ENCODE assay signal across 11 cellular contexts in genomic region chr13:110911880-110912279, GRCh38. TPM values are rescaled to one million over a fixed set of nuclear protein-coding genes. Genes with fewer than 3 reads are reported as not detected.
A peak's percentile ranks its signal among the peaks of the same experiment; 100 is the strongest.
DNase-seq lines count a peak whose midpoint lies in the region; ATAC-seq and TF ChIP-seq lines count a peak whose summit lies in the region.
"Had no signal": no experiment of that assay in that cellular context is flagged by ENCODE, and none has a peak within 500 bp of the region (broad histone marks: within the 10 kb centered on the region; RNA-seq: fewer than 3 reads in every experiment).

No MANE protein-coding gene starts in this region.

- H3K27me3 Mint-ChIP-seq in central memory CD8-positive, alpha-beta T cell: no peaks in the 10 kb centered on the region
- H3K27me3 Mint-ChIP-seq in nephron (ENCODE audit: low read depth): no peaks in the 10 kb centered on the region
- H3K27me3 Mint-ChIP-seq in immature natural killer cell (ENCODE audit: low read depth in 3 of 3): peaks cover 0 to 12% (median 7%) of the 10 kb centered on the region in 3 donors

- H4K20me1 ChIP-seq in DND-41 (ENCODE audit: insufficient read depth, low read length): peaks cover 63% of the 10 kb centered on the region

- H3K4me2 ChIP-seq in DND-41 (ENCODE audit: insufficient read depth, low read length): peak overlapping the region; percentile 76

- H3K27me3 ChIP-seq in DND-41 (ENCODE audit: insufficient read depth, low read length, poor library complexity): no peaks in the 10 kb centered on the region

- no peaks in the 10 kb centered on the region for H3K9me3 ChIP-seq in DND-41 (ENCODE audit: insufficient read depth, low read length, severe bottlenecking)

- H3K36me3 Mint-ChIP-seq in central memory CD8-positive, alpha-beta T cell (ENCODE audit: insufficient read depth): peaks cover 28% of the 10 kb centered on the region
- H3K36me3 Mint-ChIP-seq in nephron (ENCODE audit: low read depth) (peaks cover 34% of the 10 kb centered on the region), immature natural killer cell (peaks cover 0 to 28% (median 8%) of the 10 kb centered on the region in 3 donors)

- H3K27ac ChIP-seq in DND-41 (ENCODE audit: low read length): peak overlapping the region; percentile 38

- peaks cover 91% of the 10 kb centered on the region for H3K79me2 ChIP-seq in DND-41 (ENCODE audit: insufficient read depth, low read length)

- no peaks in the 10 kb centered on the region for H3K9me3 Mint-ChIP-seq in central memory CD8-positive, alpha-beta T cell
- H3K9me3 Mint-ChIP-seq in nephron: no peaks in the 10 kb centered on the region
- H3K9me3 Mint-ChIP-seq in immature natural killer cell: no peaks in the 10 kb centered on the region

- no peak overlapping the region for H2AFZ ChIP-seq in DND-41 (ENCODE audit: low read depth, low read length)

- peaks cover 47% of the 10 kb centered on the region for H3K4me1 ChIP-seq in DND-41 (ENCODE audit: insufficient read depth, low read length)

- peak overlapping the region; percentile 88 for H3K4me3 Mint-ChIP-seq in central memory CD8-positive, alpha-beta T cell
- H3K4me3 Mint-ChIP-seq in nephron (peak overlapping the region; percentile 91 to 97 (median 95)), immature natural killer cell (peak overlapping the region in 1 of 5 donors; percentile 94)

- intact Hi-C loops in cardiac septum (cut with DNase I): no loop called here

- H3K9ac ChIP-seq in DND-41 (ENCODE audit: low read depth, low read length): peak overlapping the region; percentile 7; the same call in 1 of the 2 replicates

- no peak for ATAC-seq in DND-41 (ENCODE audit: insufficient read depth, low read depth)
- ATAC-seq in central memory CD8-positive, alpha-beta T cell (replicated peaks; ENCODE audit: extremely low read depth, poor library complexity, severe bottlenecking): no peak

- peaks cover 48% of the 10 kb centered on the region for H3K36me3 ChIP-seq in DND-41 (ENCODE audit: insufficient read depth, low read length)

- H3K27ac Mint-ChIP-seq in central memory CD8-positive, alpha-beta T cell (ENCODE audit: low read depth): no peak overlapping the region
- H3K27ac Mint-ChIP-seq in nephron (peak overlapping the region in 2 of 3 experiments; percentile 94 to 96), immature natural killer cell (no peak overlapping the region)

- H3K4me3 ChIP-seq in DND-41 (ENCODE audit: low read depth in 1 of 2, low read length in 2 of 2): peak overlapping the region in 1 of 2 experiments; percentile 74; a peak in 1 of 4 replicates
- H3K4me3 ChIP-seq in NB4 (ENCODE audit: low read depth, low read length): peak overlapping the region; percentile 94

- DNase-seq in DND-41: no peak
- no peak for DNase-seq in NB4 (ENCODE audit: low read depth)
- DNase-seq in central memory CD8-positive, alpha-beta T cell (ENCODE audit: low spot score in 2 of 2): no peak
- no peak for DNase-seq in immature natural killer cell
- no peak for DNase-seq in NCI-H2107 treated with DMSO at 0.1 percent for 48 hours (lab: John Stamatoyannopoulos, UW; ENCODE audit: unreplicated experiment)
- no peak for DNase-seq in cardiac septum (ENCODE audit: low spot score)
- no peak for DNase-seq in NCI-H774 (lab: John Stamatoyannopoulos, UW)
- DNase-seq: effector CD8-positive, alpha-beta T cell; NCI-H1930; WERI-Rb-1 had no signal

- no peak for TF ChIP-seq CTCF in DND-41 (IDR thresholded peaks at IDR 0.05; ENCODE audit: borderline replicate concordance, extremely low read depth, low read length, poor library complexity, severe bottlenecking)
- TF ChIP-seq CTCF in NB4 (IDR thresholded peaks at IDR 0.05; ENCODE audit: low read depth, low read length): no peak
- TF ChIP-seq CTCF in nephron (IDR thresholded peaks at IDR 0.05; ENCODE audit: unreplicated experiment in 3 of 3): no peak

- no peak for TF ChIP-seq POLR2A in NB4 (IDR thresholded peaks at IDR 0.05; ENCODE audit: extremely low read depth, insufficient read length)

- peaks cover 73% of the 10 kb centered on the region for H3K4me1 Mint-ChIP-seq in central memory CD8-positive, alpha-beta T cell
- H3K4me1 Mint-ChIP-seq in nephron (peaks cover 75% of the 10 kb centered on the region), immature natural killer cell (peaks cover 61 to 79% of the 10 kb centered on the region in 2 donors)

RNA-seq across cellular contexts. Expression of gene ANKRD10, which starts 3.0 kb away (rescaled TPM):
- 10 to 100 TPM; 59.5 to 96.9 (median 83.2) TPM for polyA plus RNA-seq in immature natural killer cell
- total RNA-seq in cardiac septum: 84.4 TPM

Comparison
In these comparisons a context has a peak if more than half of its experiments do, and no peak if none do; other contexts are left out.
1. H3K27ac Mint-ChIP-seq: peak in nephron (2 of 3); none in central memory CD8-positive, alpha-beta T cell (single experiment) and immature natural killer cell (0 of 6).